9 cellular contexts compared by ENCODE assay signal in the genomic region with DNA sequence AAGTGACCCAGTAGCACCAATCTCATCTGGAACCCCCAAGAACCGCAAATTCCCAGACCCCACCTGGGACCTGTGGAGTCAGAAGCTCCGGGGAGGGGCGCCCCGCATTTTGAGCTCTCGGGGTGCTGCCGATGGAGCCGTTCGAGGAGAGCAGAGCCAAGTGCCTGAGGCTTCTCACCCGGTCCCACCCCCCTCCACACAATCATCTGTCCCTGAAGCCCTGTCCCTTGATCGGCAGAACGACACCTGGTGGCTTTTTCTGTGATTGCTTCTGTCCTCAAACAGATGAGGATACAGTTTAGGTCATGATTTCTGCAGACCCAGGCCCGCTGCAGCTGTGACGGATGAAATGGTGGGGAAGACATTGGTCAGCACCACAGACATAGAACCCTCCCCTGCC.
DNase-seq lines count a peak whose midpoint lies in the region; ATAC-seq, FAIRE-seq and TF ChIP-seq lines count a peak whose summit lies in the region.
"Had no signal": no experiment of that assay in that cellular context is flagged by ENCODE, and none has a peak within 500 bp of the region (broad histone marks: within the 10 kb centered on the region; RNA-seq: fewer than 3 reads in every experiment).

No MANE protein-coding gene starts in this region.

- no peak overlapping the region for H3K4me3 ChIP-seq in CD8-positive, alpha-beta T cell (ENCODE audit: low read depth, low read length)
- H3K4me3 ChIP-seq in HL-60 (replicated peaks; ENCODE audit: insufficient read depth, low read length): no peak overlapping the region
- H3K4me3 ChIP-seq in small intestine (ENCODE audit: low read depth in 1 of 2, low read length in 2 of 2): no peak overlapping the region

- intact Hi-C loops in CD8-positive, alpha-beta T cell (cut with DNase I, micrococcal nuclease): loop anchor here (1.0 to 2.0 kb wide), 2 partner anchors 30 to 65 kb away; no protein-coding TSS in a partner anchor

- H3K36me3 ChIP-seq in CD8-positive, alpha-beta T cell (ENCODE audit: insufficient read depth, low read length): no peaks in the 10 kb centered on the region
- no peaks in the 10 kb centered on the region for H3K36me3 ChIP-seq in small intestine (ENCODE audit: control insufficient read depth in 2 of 2, insufficient read depth in 2 of 2, low read length in 2 of 2)

- H3K4me1 ChIP-seq in CD8-positive, alpha-beta T cell (ENCODE audit: insufficient read depth, low read length): peaks cover 10% of the 10 kb centered on the region
- H3K4me1 ChIP-seq in small intestine (ENCODE audit: control insufficient read depth in 2 of 2, insufficient read depth in 1 of 2, low read depth in 1 of 2, low read length in 1 of 2): no peaks in the 10 kb centered on the region

- no peak for FAIRE-seq in small intestine (lab: Jason Lieb, UNC)

- H3K27me3 Mint-ChIP-seq in CD8-positive, alpha-beta T cell (ENCODE audit: low read depth): peaks cover 20% of the 10 kb centered on the region
- peaks cover 9% of the 10 kb centered on the region for H3K27me3 Mint-ChIP-seq in T-helper 17 cell

- peak; percentile 72 for ATAC-seq in CD8-positive, alpha-beta T cell
- ATAC-seq in T-helper 17 cell (peak; percentile 65), GM18873 (IDR thresholded peaks at IDR 0.05; ENCODE audit: low FRiP score, unreplicated experiment) (no peak)

- H3K4me3 Mint-ChIP-seq in CD8-positive, alpha-beta T cell: no peak overlapping the region
- H3K4me3 Mint-ChIP-seq in T-helper 17 cell: no peak overlapping the region
- H3K4me3 Mint-ChIP-seq: memory B cell had no signal

- H3K27me3 ChIP-seq in CD8-positive, alpha-beta T cell (ENCODE audit: insufficient read depth, low read length): no peaks in the 10 kb centered on the region
- H3K27me3 ChIP-seq in HL-60 (ENCODE audit: insufficient read depth, poor library complexity, severe bottlenecking) (no peaks in the 10 kb centered on the region), small intestine (ENCODE audit: control insufficient read depth in 2 of 2, insufficient read depth in 2 of 2, low read length in 2 of 2) (no peaks in the 10 kb centered on the region)

- no peaks in the 10 kb centered on the region for H3K9me3 Mint-ChIP-seq in CD8-positive, alpha-beta T cell

- H3K9me3 ChIP-seq in CD8-positive, alpha-beta T cell (ENCODE audit: low read length): no peaks in the 10 kb centered on the region
- H3K9me3 ChIP-seq in T-helper 17 cell (ENCODE audit: control insufficient read depth, low read length, poor library complexity, severe bottlenecking) (no peaks in the 10 kb centered on the region), small intestine (ENCODE audit: control insufficient read depth, low read depth) (no peaks in the 10 kb centered on the region)

- WGBS in small intestine, 3 donors: 33 to 38% (median 33%) methylated on average over 13 of the region's 13 CpGs

- no peak overlapping the region for H3K27ac ChIP-seq in CD8-positive, alpha-beta T cell (ENCODE audit: low read depth, low read length)
- H3K27ac ChIP-seq in HL-60 (replicated peaks) (no peak overlapping the region), small intestine (ENCODE audit: low read depth in 1 of 2, low read length in 1 of 2) (no peak overlapping the region), substantia nigra (ENCODE audit: low read depth, low read length, poor library complexity, severe bottlenecking) (no peak overlapping the region)

- CTCF ChIA-PET in CD8-positive, alpha-beta T cell (lab: Charles Lee): interaction anchor here (0.8 to 2.4 kb wide), 13 partner anchors 8 to 74 kb away, joined by 3 to 44 read pairs (median 5); no protein-coding TSS in a partner anchor

- no peaks in the 10 kb centered on the region for H3K36me3 Mint-ChIP-seq in CD8-positive, alpha-beta T cell
- peaks cover 2% of the 10 kb centered on the region for H3K36me3 Mint-ChIP-seq in T-helper 17 cell (ENCODE audit: low read depth)

- peaks cover 11% of the 10 kb centered on the region for H3K4me1 Mint-ChIP-seq in CD8-positive, alpha-beta T cell (ENCODE audit: low read depth)
- peaks cover 9% of the 10 kb centered on the region for H3K4me1 Mint-ChIP-seq in T-helper 17 cell

- TF ChIP-seq CTCF in CD8-positive, alpha-beta T cell (IDR thresholded peaks at IDR 0.05): peak; percentile 61
- TF ChIP-seq CTCF in HL-60 (IDR thresholded peaks at IDR 0.05; ENCODE audit: insufficient read depth, low read length): no peak

- no peak overlapping the region for H3K27ac Mint-ChIP-seq in CD8-positive, alpha-beta T cell
- H3K27ac Mint-ChIP-seq in T-helper 17 cell: no peak overlapping the region
- H3K27ac Mint-ChIP-seq: memory B cell had no signal

- POLR2A ChIA-PET in CD8-positive, alpha-beta T cell (lab: Charles Lee): interaction anchor here (0.7 to 1.2 kb wide), 3 partner anchors 33 to 65 kb away, joined by 3 to 5 read pairs (median 3); no protein-coding TSS in a partner anchor

- DNase-seq in CD8-positive, alpha-beta T cell: peak in 5 of 7 experiments; percentile 6 to 65 (median 47)
- peak; percentile 5 to 39 for DNase-seq in HL-60 (ENCODE audit: low read depth in 1 of 2, low spot score in 1 of 2)
- DNase-seq in T-helper 17 cell: peak in 2 of 3 donors; percentile 24 to 32
- peak; percentile 20 for DNase-seq in effector CD8-positive, alpha-beta T cell (lab: John Stamatoyannopoulos, UW)
- peak; percentile 19 for DNase-seq in small intestine
- DNase-seq in substantia nigra (lab: John Stamatoyannopoulos, UW): no peak
- no peak for DNase-seq in NCI-H226

Comparison
In these comparisons a context has a peak if more than half of its experiments do, and no peak if none do; other contexts are left out.
1. DNase-seq: peak in CD8-positive, alpha-beta T cell (5 of 7), HL-60 (2 of 2), T-helper 17 cell (2 of 3), effector CD8-positive, alpha-beta T cell (single experiment) and small intestine (single experiment); none in substantia nigra (0 of 49) and NCI-H226 (single experiment).